In genomic region chr11:88307749-88308425, GRCh38 we compare ENCODE assay signal across 13 cellular contexts. TPM values are rescaled to one million over a fixed set of nuclear protein-coding genes. Genes with fewer than 3 reads are reported as not detected.
A peak's percentile ranks its signal among the peaks of the same experiment; 100 is the strongest.
DNase-seq lines count a peak whose midpoint lies in the region; ATAC-seq and TF ChIP-seq lines count a peak whose summit lies in the region.
"Had no signal": no experiment of that assay in that cellular context is flagged by ENCODE, and none has a peak within 500 bp of the region (broad histone marks: within the 10 kb centered on the region; RNA-seq: fewer than 3 reads in every experiment).

No MANE protein-coding gene starts in this region.

- in situ Hi-C loops in gastrocnemius medialis (cut with MboI; ENCODE audit: low sequenced_read_pairs in 4 of 4), result no loop called here

- H3K4me1 ChIP-seq in ES-I3 (ENCODE audit: insufficient read depth, low read length) (peaks cover 45% of the 10 kb centered on the region), gastrocnemius medialis (no peaks in the 10 kb centered on the region)

- intact Hi-C loops in gastrocnemius medialis (cut with DNase I; ENCODE audit: low total_unique reads), result no loop called here

- ATAC-seq in GM19351 (IDR thresholded peaks at IDR 0.05; ENCODE audit: unreplicated experiment), result peak; percentile 64
- ATAC-seq in HG02678 (IDR thresholded peaks at IDR 0.05; ENCODE audit: unreplicated experiment), result peak; percentile 47
- peak; percentile 52 for ATAC-seq in HG03571 (IDR thresholded peaks at IDR 0.05; ENCODE audit: unreplicated experiment)
- no peak for ATAC-seq in gastrocnemius medialis
- ATAC-seq: activated CD4-positive, CD25-positive, alpha-beta regulatory T cell treated with anti-CD3 and anti-CD28 coated beads, Interleukin-2, amount 50 U/mL, for 24 hours had no signal

- TF ChIP-seq CTCF in gastrocnemius medialis (IDR thresholded peaks at IDR 0.05 in 4 of 5, conservative IDR thresholded peaks at IDR 0.05 in 1 of 5), result no peak

- H3K27ac ChIP-seq in gastrocnemius medialis, result no peak overlapping the region
- H3K27ac ChIP-seq: ovary had no signal

- peaks cover 24% of the 10 kb centered on the region for H3K36me3 ChIP-seq in ES-I3 (ENCODE audit: insufficient read depth, low read length)
- no peaks in the 10 kb centered on the region for H3K36me3 ChIP-seq in gastrocnemius medialis
- H3K36me3 ChIP-seq: ovary had no signal

- DNase-seq in gastrocnemius medialis (no peak), NCI-H2227 (lab: John Stamatoyannopoulos, UW; ENCODE audit: unreplicated experiment) (no peak), NCI-H345 treated with DMSO at 0.1 percent for 48 hours (lab: John Stamatoyannopoulos, UW; ENCODE audit: unreplicated experiment) (no peak)
- no peak for DNase-seq in activated effector memory CD4-positive, alpha-beta T cell treated with Interleukin-2 at 50 U/mL for 16 hours
- DNase-seq: DMS153, NCI-H2171, ovary, SHP77 had no signal

- H3K4me3 ChIP-seq in gastrocnemius medialis, result no peak overlapping the region
- H3K4me3 ChIP-seq: ovary had no signal

- H3K9me3 ChIP-seq in ES-I3 (ENCODE audit: control insufficient read depth, insufficient read depth, low read length) (no peaks in the 10 kb centered on the region), gastrocnemius medialis (no peaks in the 10 kb centered on the region)
- H3K9me3 ChIP-seq: ovary had no signal

- no peak for TF ChIP-seq POLR2A in gastrocnemius medialis (IDR thresholded peaks at IDR 0.05)

- H3K9ac ChIP-seq in ES-I3 (ENCODE audit: low read depth, low read length), result peak overlapping the region; percentile 40

- H3K27me3 ChIP-seq in gastrocnemius medialis, result no peaks in the 10 kb centered on the region
- H3K27me3 ChIP-seq: ovary had no signal

RNA-seq across cellular contexts. Expression of gene CTSC, which starts 29.6 kb away (rescaled TPM):
- total RNA-seq in gastrocnemius medialis, result 10 to 100 TPM in 3 of 4 donors, 1 to 10 TPM in 1; 7.0 to 16.7 (median 13.5) TPM

Comparison
In these comparisons a context has a peak if more than half of its experiments do, and no peak if none do; other contexts are left out.
1. ATAC-seq: peak in GM19351 (single experiment), HG02678 (single experiment) and HG03571 (single experiment); none in gastrocnemius medialis (0 of 2).